ENCODE assay signal across 8 cellular contexts in genomic region chr2:70995227-70995729, GRCh38.
DNase-seq lines count a peak whose midpoint lies in the region; ATAC-seq and TF ChIP-seq lines count a peak whose summit lies in the region.

No MANE protein-coding gene starts in this region.

- peak; percentile 61 for TF ChIP-seq CTCF in brain microvascular endothelial cell (IDR thresholded peaks at IDR 0.05; ENCODE audit: low read depth, low read length, missing control alignments)

- peak; percentile 65 for DNase-seq in ELR (ENCODE audit: low read depth)
- peak; percentile 37 for DNase-seq in SKM-1 treated with dmso at 0.1 percent for 144 hours (lab: John Stamatoyannopoulos, UW; ENCODE audit: unreplicated experiment)
- DNase-seq in brain microvascular endothelial cell, result no peak
- DNase-seq in inferior parietal cortex (ENCODE audit: extremely low spot score), result peak; percentile 47
- peak; percentile 32 to 34 for DNase-seq in stimulated activated CD4-positive, alpha-beta T cell treated with anti-CD3 and anti-CD28 coated beads, Interleukin-2, amount 100 ng/mL, for 48 hours
- no peak for DNase-seq in NCI-H128 (lab: John Stamatoyannopoulos, UW; ENCODE audit: unreplicated experiment)

- no peaks in the 10 kb centered on the region for H3K27me3 ChIP-seq in brain microvascular endothelial cell (replicated peaks)

- in situ Hi-C loops in brain microvascular endothelial cell (cut with HindIII; ENCODE audit: low pct_ligation_motif_present, low sequenced_read_pairs), result no loop called here

- no peak overlapping the region for H3K27ac ChIP-seq in brain microvascular endothelial cell

- TF ChIP-seq RAD21 in Ishikawa (IDR thresholded peaks at IDR 0.05; ENCODE audit: low read depth), result no peak

- peak; percentile 47 for ATAC-seq in GM21526 (IDR thresholded peaks at IDR 0.05; ENCODE audit: low FRiP score, unreplicated experiment)

- peak overlapping the region; percentile 82 for H3K4me3 ChIP-seq in brain microvascular endothelial cell (ENCODE audit: low read depth, low read length)

- no peak for TF ChIP-seq EP300 in Ishikawa (IDR thresholded peaks at IDR 0.05; ENCODE audit: borderline replicate concordance)

- H3K36me3 ChIP-seq in brain microvascular endothelial cell (replicated peaks), result no peaks in the 10 kb centered on the region

TF ChIP-seq in Ishikawa, 13 proteins besides CTCF, POLR2A, EP300 and RAD21:
- TF ChIP-seq MAX (IDR thresholded peaks at IDR 0.05) (0 out of 2 replicates have a peak, but pooled peaks have one; percentile 0), TEAD4 (IDR thresholded peaks at IDR 0.05) (no peak), TCF12 (IDR thresholded peaks at IDR 0.05; ENCODE audit: low read depth) (peak; percentile 8; the same call in 1 of the 2 replicates)
TF ChIP-seq in Ishikawa: peak in this region for 2.

Comparison
In these comparisons a context has a peak if more than half of its experiments do, and no peak if none do; other contexts are left out.
1. DNase-seq: peak in ELR (single experiment), SKM-1 treated with dmso at 0.1 percent for 144 hours (single experiment), inferior parietal cortex (single experiment) and stimulated activated CD4-positive, alpha-beta T cell treated with anti-CD3 and anti-CD28 coated beads, Interleukin-2, amount 100 ng/mL, for 48 hours (2 of 2); none in brain microvascular endothelial cell (single experiment) and NCI-H128 (single experiment).